In genomic region chr12:111673503-111673902, GRCh38 we compare ENCODE assay signal across 9 cellular contexts. TPM values are rescaled to one million over a fixed set of nuclear protein-coding genes. Genes with fewer than 3 reads are reported as not detected.
DNase-seq lines count a peak whose midpoint lies in the region; ATAC-seq and TF ChIP-seq lines count a peak whose summit lies in the region.
"Had no signal": no experiment of that assay in that cellular context is flagged by ENCODE, and none has a peak within 500 bp of the region (broad histone marks: within the 10 kb centered on the region; RNA-seq: fewer than 3 reads in every experiment).

No MANE protein-coding gene starts in this region.

- no peaks in the 10 kb centered on the region for H3F3A ChIP-seq in DOHH2 (ENCODE audit: control insufficient read depth, insufficient read depth)

- H3K4me1 ChIP-seq in DOHH2 (ENCODE audit: control insufficient read depth, low read length) = no peaks in the 10 kb centered on the region
- H3K4me1 ChIP-seq in Karpas-422 (ENCODE audit: low read length) = no peaks in the 10 kb centered on the region
- no peaks in the 10 kb centered on the region for H3K4me1 ChIP-seq in mesenchymal stem cell (ENCODE audit: control insufficient read depth, insufficient read depth, low read depth, low read length)

- DNase-seq in Karpas-422 (peak; percentile 68), T47D (ENCODE audit: low read depth in 1 of 2, low spot score in 1 of 2) (peak; percentile 25 to 49), mesenchymal stem cell (peak; percentile 46), activated gamma-delta T cell (lab: John Stamatoyannopoulos, UW) (no peak), omental fat pad (ENCODE audit: low spot score) (no peak), HPDE6-E6E7 (ENCODE audit: extremely low spot score) (no peak)
- no peak for DNase-seq in activated CD4-positive, alpha-beta T cell treated with anti-CD3 and anti-CD28 coated beads, Interleukin-2, amount 50 U/mL, for 1 hour
- DNase-seq: naive B cell had no signal

- no peak overlapping the region for H3K18ac ChIP-seq in mesenchymal stem cell (ENCODE audit: low read depth in 1 of 2, low read length in 2 of 2)

- peaks cover 33% of the 10 kb centered on the region for H3K79me1 ChIP-seq in mesenchymal stem cell (replicated peaks; ENCODE audit: low read length, poor library complexity, severe bottlenecking)

- H2BK120ac ChIP-seq in mesenchymal stem cell (ENCODE audit: low read depth, low read length) = no peak overlapping the region

- H2BK5ac ChIP-seq in mesenchymal stem cell (ENCODE audit: low read depth, low read length, poor library complexity, severe bottlenecking) = no peak overlapping the region

- no peak overlapping the region for H3K27ac ChIP-seq in DOHH2 (ENCODE audit: low read depth, low read length)
- no peak overlapping the region for H3K27ac ChIP-seq in Karpas-422 (ENCODE audit: low read length)
- H3K27ac ChIP-seq in mesenchymal stem cell (ENCODE audit: low read length, poor library complexity, severe bottlenecking) = no peak overlapping the region

- H4K20me1 ChIP-seq in DOHH2 (ENCODE audit: control insufficient read depth, insufficient read depth, low read depth, low read length) (0 out of 2 replicates have a peak, but pooled peaks cover 3% of the 10 kb centered on the region), Karpas-422 (ENCODE audit: insufficient read depth, low read depth, low read length) (no peaks in the 10 kb centered on the region)

- H2BK12ac ChIP-seq in mesenchymal stem cell (ENCODE audit: low read length in 2 of 2) = no peak overlapping the region

- H3K23ac ChIP-seq in mesenchymal stem cell (ENCODE audit: low read length in 2 of 2) = no peak overlapping the region

- H3K4me2 ChIP-seq in DOHH2 (ENCODE audit: low read length) (no peak overlapping the region), Karpas-422 (ENCODE audit: low read depth, low read length, poor library complexity, severe bottlenecking) (no peak overlapping the region), mesenchymal stem cell (ENCODE audit: low read length, poor library complexity, severe bottlenecking) (no peak overlapping the region)

- no peaks in the 10 kb centered on the region for H3K9me3 ChIP-seq in DOHH2 (ENCODE audit: control insufficient read depth, insufficient read depth, low read length)
- no peaks in the 10 kb centered on the region for H3K9me3 ChIP-seq in Karpas-422 (ENCODE audit: low read length)
- H3K9me3 ChIP-seq in mesenchymal stem cell (ENCODE audit: control insufficient read depth, low read length) = no peaks in the 10 kb centered on the region

- no peak overlapping the region for H4K91ac ChIP-seq in mesenchymal stem cell (ENCODE audit: low read length)

- no peaks in the 10 kb centered on the region for H3K27me3 ChIP-seq in DOHH2 (ENCODE audit: control insufficient read depth, low read length)
- no peaks in the 10 kb centered on the region for H3K27me3 ChIP-seq in Karpas-422 (ENCODE audit: low read length)
- no peaks in the 10 kb centered on the region for H3K27me3 ChIP-seq in mesenchymal stem cell (ENCODE audit: control insufficient read depth in 1 of 2, insufficient read depth in 1 of 2, low read length in 2 of 2)

- no peak overlapping the region for H4K8ac ChIP-seq in mesenchymal stem cell (ENCODE audit: low read length)

- H2AFZ ChIP-seq in Karpas-422 (ENCODE audit: low read length) = no peak overlapping the region
- no peak overlapping the region for H2AFZ ChIP-seq in mesenchymal stem cell (ENCODE audit: low read depth, low read length)

- no peak overlapping the region for H3K14ac ChIP-seq in mesenchymal stem cell (ENCODE audit: low read length in 2 of 2)

- WGBS in mesenchymal stem cell = 100% methylated on average over 3 of the region's 3 CpGs

- no peak overlapping the region for H3K4me3 ChIP-seq in DOHH2 (ENCODE audit: low read length)
- no peak overlapping the region for H3K4me3 ChIP-seq in Karpas-422 (ENCODE audit: low read length)
- no peak overlapping the region for H3K4me3 ChIP-seq in mesenchymal stem cell (ENCODE audit: insufficient read depth in 1 of 2, low read depth in 1 of 2, low read length in 2 of 2)

- no peak overlapping the region for H2BK15ac ChIP-seq in mesenchymal stem cell (ENCODE audit: low read depth, poor library complexity, severe bottlenecking)

- H3K9me2 ChIP-seq in DOHH2 (replicated peaks; ENCODE audit: control insufficient read depth, low read length) = no peaks in the 10 kb centered on the region
- H3K9me2 ChIP-seq in Karpas-422 (replicated peaks; ENCODE audit: insufficient read depth, low read length) = no peaks in the 10 kb centered on the region

- ATAC-seq in omental fat pad (ENCODE audit: low FRiP score) = no peak

- H3K4ac ChIP-seq in mesenchymal stem cell (ENCODE audit: low read depth in 1 of 2, low read length in 2 of 2) = no peak overlapping the region

- peaks cover 78% of the 10 kb centered on the region for H3K36me3 ChIP-seq in DOHH2 (ENCODE audit: control insufficient read depth, low read length)
- peaks cover 30% of the 10 kb centered on the region; the same call in 1 of the 2 replicates for H3K36me3 ChIP-seq in Karpas-422 (ENCODE audit: insufficient read depth, low read length)
- H3K36me3 ChIP-seq in mesenchymal stem cell (ENCODE audit: control insufficient read depth in 1 of 2, insufficient read depth in 2 of 2, low read depth in 1 of 2, low read length in 2 of 2) = peaks cover 36 to 77% of the 10 kb centered on the region in 2 experiments

- H2AK5ac ChIP-seq in mesenchymal stem cell (ENCODE audit: low read length, severe bottlenecking) = no peak overlapping the region

- in situ Hi-C loops in T47D (cut with HindIII; ENCODE audit: low pct_unique_long_range_greater_than_20kb, low sequenced_read_pairs) = no loop called here

- TF ChIP-seq CTCF in DOHH2 (IDR thresholded peaks at IDR 0.05; ENCODE audit: low read depth, low read length, poor library complexity, severe bottlenecking) (peak; percentile 25), omental fat pad (IDR thresholded peaks at IDR 0.05) (no peak)

- H3K79me2 ChIP-seq in DOHH2 (ENCODE audit: control insufficient read depth, low read length) (peaks cover 6% of the 10 kb centered on the region; the same call in 1 of the 2 replicates), Karpas-422 (ENCODE audit: low read length) (peaks cover 6% of the 10 kb centered on the region; the same call in 1 of the 2 replicates)

- H3K9ac ChIP-seq in Karpas-422 (ENCODE audit: low read length) (no peak overlapping the region), mesenchymal stem cell (ENCODE audit: low read length) (peak overlapping the region; percentile 73)

RNA-seq across cellular contexts. Expression of gene BRAP, which starts 12.3 kb away (rescaled TPM):
- total RNA-seq in Karpas-422 (2014; rRNA removed; shearing (Covaris generic); ENCODE audit: low replicate concordance) = 14.6 and 17.6 TPM in 2 replicates
- polyA plus RNA-seq in mesenchymal stem cell (2013, experiment 1 of 2) = 12.9 TPM
- polyA plus RNA-seq in mesenchymal stem cell (2013, experiment 2 of 2) = 13.5 TPM
- total RNA-seq in omental fat pad = 10 to 100 TPM; 16.9 to 20.0 (median 17.7) TPM

RNA-seq across cellular contexts. Expression of gene ACAD10, which starts 12.3 kb away (rescaled TPM):
- total RNA-seq in Karpas-422 (2014; rRNA removed; shearing (Covaris generic); ENCODE audit: low replicate concordance) = 36.9 and 38.9 TPM in 2 replicates
- 8.6 TPM for polyA plus RNA-seq in mesenchymal stem cell (2013, experiment 1 of 2)
- 10.1 TPM for polyA plus RNA-seq in mesenchymal stem cell (2013, experiment 2 of 2)
- 10 to 100 TPM; 12.2 to 29.6 (median 15.9) TPM for total RNA-seq in omental fat pad

Comparison
In these comparisons a context has a peak if more than half of its experiments do, and no peak if none do; other contexts are left out.
1. DNase-seq: peak in Karpas-422 (single experiment), T47D (2 of 2) and mesenchymal stem cell (single experiment); none in activated gamma-delta T cell (single experiment), omental fat pad (single experiment), activated CD4-positive, alpha-beta T cell treated with anti-CD3 and anti-CD28 coated beads, Interleukin-2, amount 50 U/mL, for 1 hour (single experiment) and HPDE6-E6E7 (single experiment).